Comparison of ENCODE assay signal across 10 cellular contexts in the genomic region with DNA sequence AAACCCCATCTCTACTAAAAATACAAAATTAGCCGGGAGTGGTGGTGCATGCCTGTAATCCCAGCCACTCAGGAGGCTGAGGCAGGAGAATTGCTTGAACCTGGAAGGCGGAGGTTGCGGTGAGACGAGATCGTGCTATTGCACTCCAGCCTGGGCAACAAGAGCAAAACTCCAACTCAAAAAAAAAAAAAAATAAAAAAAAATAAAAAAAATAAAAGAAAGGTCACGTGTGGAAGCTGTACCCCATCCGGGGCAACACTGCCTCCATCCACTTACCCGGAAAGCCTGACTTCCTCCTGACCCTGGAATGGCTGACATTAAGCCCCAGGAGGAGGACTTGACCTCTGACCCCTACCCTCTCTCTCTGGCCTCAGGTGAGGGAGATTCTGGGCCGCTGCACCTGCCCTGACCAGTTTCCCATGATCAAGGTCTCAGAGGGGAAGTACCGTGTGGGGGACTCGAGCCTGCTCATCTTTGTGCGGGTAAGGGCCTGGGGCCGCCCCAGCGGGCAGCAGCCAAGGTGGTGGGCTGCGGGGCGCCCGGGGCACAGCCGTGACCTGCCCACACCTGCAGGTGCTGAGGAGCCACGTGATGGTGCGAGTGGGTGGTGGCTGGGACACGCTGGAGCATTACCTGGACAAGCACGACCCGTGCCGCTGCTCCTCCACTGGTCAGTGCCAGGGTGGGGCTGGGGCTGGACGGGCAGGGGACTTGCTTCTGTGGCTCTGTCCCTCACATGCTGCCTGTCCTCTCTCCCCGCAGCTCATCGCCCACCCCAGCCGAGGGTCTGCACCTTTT. TPM values are rescaled to one million over a fixed set of nuclear protein-coding genes. Genes with fewer than 3 reads are reported as not detected.
DNase-seq lines count a peak whose midpoint lies in the region; FAIRE-seq and TF ChIP-seq lines count a peak whose summit lies in the region.
"Had no signal": no experiment of that assay in that cellular context is flagged by ENCODE, and none has a peak within 500 bp of the region (broad histone marks: within the 10 kb centered on the region; RNA-seq: fewer than 3 reads in every experiment).

No MANE protein-coding gene starts in this region.

- no peak overlapping the region for H3K4me3 Mint-ChIP-seq in Caco-2 (ENCODE audit: unreplicated experiment)
- no peak overlapping the region for H3K4me3 Mint-ChIP-seq in activated CD4-positive, alpha-beta T cell treated with anti-CD3 and anti-CD28 coated beads, Interleukin-2, amount 10 ng/mL, durations not matched to agents 7 days and 5 days
- H3K4me3 Mint-ChIP-seq: activated T-cell treated with anti-CD3 and anti-CD28 coated beads, Interleukin-2, amount 50 U/mL, for 4 hours had no signal

- H3K4me3 ChIP-seq in Caco-2 (ENCODE audit: low read depth, low read length) = no peak overlapping the region
- no peak overlapping the region for H3K4me3 ChIP-seq in SJSA1
- H3K4me3 ChIP-seq in left ventricle myocardium inferior = peak overlapping the region; percentile 94
- H3K4me3 ChIP-seq in sigmoid colon = peak overlapping the region in 2 of 4 donors; percentile 2 to 34
- no peak overlapping the region for H3K4me3 ChIP-seq in small intestine (ENCODE audit: low read depth in 1 of 2, low read length in 2 of 2)

- H3K9me3 Mint-ChIP-seq in Caco-2 (ENCODE audit: unreplicated experiment) = no peaks in the 10 kb centered on the region
- no peaks in the 10 kb centered on the region for H3K9me3 Mint-ChIP-seq in activated CD4-positive, alpha-beta T cell treated with anti-CD3 and anti-CD28 coated beads, Interleukin-2, amount 10 ng/mL, durations not matched to agents 7 days and 5 days
- H3K9me3 Mint-ChIP-seq: activated T-cell treated with anti-CD3 and anti-CD28 coated beads, Interleukin-2, amount 50 U/mL, for 4 hours; effector memory CD8-positive, alpha-beta T cell had no signal

- intact Hi-C loops in Caco-2 (cut with micrococcal nuclease; ENCODE audit: unreplicated experiment) (no loop called here), left ventricle myocardium inferior (cut with micrococcal nuclease) (no loop called here), sigmoid colon (cut with DNase I) (no loop called here)

- CTCF ChIA-PET in Caco-2 (lab: Charles Lee) = no interaction called here
- CTCF ChIA-PET in activated CD4-positive, alpha-beta T cell treated with anti-CD3 and anti-CD28 coated beads, Interleukin-2, amount 10 ng/mL, durations not matched to agents 7 days and 5 days (lab: Charles Lee) = interaction anchor here (0.6 to 3.8 kb wide), 4 partner anchors 7 to 286 kb away, joined by 3 to 24 read pairs (median 4); no protein-coding TSS in a partner anchor

- TF ChIP-seq CTCF in Caco-2 (IDR thresholded peaks at IDR 0.05; ENCODE audit: insufficient read depth in 1 of 2, low read depth in 1 of 2, low read length in 1 of 2, severe bottlenecking in 1 of 2, unreplicated experiment in 1 of 2) (no peak), left ventricle myocardium inferior (IDR thresholded peaks at IDR 0.05; ENCODE audit: borderline replicate concordance) (no peak), sigmoid colon (IDR thresholded peaks at IDR 0.05) (no peak)

- TF ChIP-seq EP300 in sigmoid colon (IDR thresholded peaks at IDR 0.05) = no peak

- no peak overlapping the region for H3K27ac Mint-ChIP-seq in Caco-2 (ENCODE audit: unreplicated experiment)
- no peak overlapping the region for H3K27ac Mint-ChIP-seq in activated CD4-positive, alpha-beta T cell treated with anti-CD3 and anti-CD28 coated beads, Interleukin-2, amount 10 ng/mL, durations not matched to agents 7 days and 5 days
- H3K27ac Mint-ChIP-seq: effector memory CD8-positive, alpha-beta T cell had no signal

- peak overlapping the region; percentile 29 for H3K27ac ChIP-seq in SJSA1
- H3K27ac ChIP-seq in left ventricle myocardium inferior (replicated peaks) = peak overlapping the region; percentile 97
- peak overlapping the region; percentile 86 to 94 (median 88) for H3K27ac ChIP-seq in sigmoid colon
- peak overlapping the region in 1 of 2 donors; percentile 61 for H3K27ac ChIP-seq in small intestine (ENCODE audit: low read depth in 1 of 2, low read length in 1 of 2)

- peaks cover 36% of the 10 kb centered on the region for H3K4me1 ChIP-seq in Caco-2
- peaks cover 38% of the 10 kb centered on the region for H3K4me1 ChIP-seq in SJSA1 (replicated peaks)
- peaks cover 95% of the 10 kb centered on the region for H3K4me1 ChIP-seq in left ventricle myocardium inferior
- H3K4me1 ChIP-seq in sigmoid colon = peaks cover 0 to 88% (median 72%) of the 10 kb centered on the region in 4 donors
- H3K4me1 ChIP-seq in small intestine (ENCODE audit: control insufficient read depth in 2 of 2, insufficient read depth in 1 of 2, low read depth in 1 of 2, low read length in 1 of 2) = peaks cover 7 to 18% of the 10 kb centered on the region in 2 donors

- H3K27me3 Mint-ChIP-seq in Caco-2 (ENCODE audit: insufficient read depth, unreplicated experiment) = peaks cover 9% of the 10 kb centered on the region
- H3K27me3 Mint-ChIP-seq in activated CD4-positive, alpha-beta T cell treated with anti-CD3 and anti-CD28 coated beads, Interleukin-2, amount 10 ng/mL, durations not matched to agents 7 days and 5 days = peaks cover 42% of the 10 kb centered on the region

- DNase-seq in Caco-2 = peak; percentile 35 to 53
- DNase-seq in SJSA1 (ENCODE audit: low read depth in 1 of 2, low spot score in 2 of 2) = no peak
- DNase-seq in left ventricle myocardium inferior = no peak
- peak; percentile 79 for DNase-seq in sigmoid colon
- no peak for DNase-seq in NCI-H2196 (lab: John Stamatoyannopoulos, UW; ENCODE audit: unreplicated experiment)
- DNase-seq in NCI-H146 (lab: John Stamatoyannopoulos, UW) = no peak
- no peak for DNase-seq in activated CD4-positive, alpha-beta T cell treated with anti-CD3 and anti-CD28 coated beads, Interleukin-2, amount 10 ng/mL, durations not matched to agents 7 days and 5 days
- no peak for DNase-seq in small intestine

- H3K36me3 Mint-ChIP-seq in Caco-2 (ENCODE audit: insufficient read depth, unreplicated experiment) = peaks cover 23% of the 10 kb centered on the region
- peaks cover 2% of the 10 kb centered on the region for H3K36me3 Mint-ChIP-seq in activated CD4-positive, alpha-beta T cell treated with anti-CD3 and anti-CD28 coated beads, Interleukin-2, amount 10 ng/mL, durations not matched to agents 7 days and 5 days (ENCODE audit: low read depth)

- H3K9me3 ChIP-seq in Caco-2 (no peaks in the 10 kb centered on the region), SJSA1 (replicated peaks) (0 out of 2 replicates have a peak, but pooled peaks cover 3% of the 10 kb centered on the region), left ventricle myocardium inferior (replicated peaks) (no peaks in the 10 kb centered on the region), sigmoid colon (no peaks in the 10 kb centered on the region), small intestine (ENCODE audit: control insufficient read depth, low read depth) (no peaks in the 10 kb centered on the region)

- BruUV-seq in Caco-2 (replicated peaks; lab: Mats Ljungman, UMichigan) = no TSS peak

- POLR2A ChIA-PET in Caco-2 (lab: Charles Lee) = no interaction called here
- POLR2A ChIA-PET in activated CD4-positive, alpha-beta T cell treated with anti-CD3 and anti-CD28 coated beads, Interleukin-2, amount 10 ng/mL, durations not matched to agents 7 days and 5 days (lab: Charles Lee) = no interaction called here

- no peaks in the 10 kb centered on the region; the same call in 1 of the 2 replicates for H3K27me3 ChIP-seq in Caco-2 (replicated peaks; ENCODE audit: control insufficient read depth, insufficient read depth, low read length)
- H3K27me3 ChIP-seq in SJSA1 (replicated peaks) = peaks cover 22% of the 10 kb centered on the region
- peaks cover 21% of the 10 kb centered on the region for H3K27me3 ChIP-seq in left ventricle myocardium inferior (ENCODE audit: low read depth)
- peaks cover 15 to 22% (median 21%) of the 10 kb centered on the region in 3 donors for H3K27me3 ChIP-seq in sigmoid colon
- H3K27me3 ChIP-seq in small intestine (ENCODE audit: control insufficient read depth in 2 of 2, insufficient read depth in 2 of 2, low read length in 2 of 2) = peaks cover 10 to 14% of the 10 kb centered on the region in 2 donors

- no peak for TF ChIP-seq POLR2A in sigmoid colon (IDR thresholded peaks at IDR 0.05)

- 35 to 65% methylated on average over 28 of the region's 28 CpGs for WGBS in sigmoid colon, 2 donors
- 45 to 64% (median 51%) methylated on average over 22 to 28 of the region's 28 CpGs for WGBS in small intestine, 3 donors

- peaks cover 12% of the 10 kb centered on the region for H3K4me1 Mint-ChIP-seq in Caco-2 (ENCODE audit: low read depth, unreplicated experiment)
- peaks cover 46% of the 10 kb centered on the region for H3K4me1 Mint-ChIP-seq in activated CD4-positive, alpha-beta T cell treated with anti-CD3 and anti-CD28 coated beads, Interleukin-2, amount 10 ng/mL, durations not matched to agents 7 days and 5 days

- H3K36me3 ChIP-seq in Caco-2 (ENCODE audit: control insufficient read depth, insufficient read depth, low read length) = 0 out of 2 replicates have a peak, but pooled peaks cover 1% of the 10 kb centered on the region
- H3K36me3 ChIP-seq in SJSA1 = peaks cover 21% of the 10 kb centered on the region
- no peaks in the 10 kb centered on the region for H3K36me3 ChIP-seq in left ventricle myocardium inferior
- H3K36me3 ChIP-seq in sigmoid colon = no peaks in the 10 kb centered on the region
- H3K36me3 ChIP-seq in small intestine (ENCODE audit: control insufficient read depth in 2 of 2, insufficient read depth in 2 of 2, low read length in 2 of 2) = no peaks in the 10 kb centered on the region

- no peak for FAIRE-seq in small intestine (lab: Jason Lieb, UNC)

RNA-seq across cellular contexts. Expression of a gene that starts 3.8 kb away (rescaled TPM):
- total RNA-seq in Caco-2 (2022) (20.4 and 21.1 TPM in 2 replicates), left ventricle myocardium inferior (22.4 TPM), sigmoid colon (10 to 100 TPM; 14.0 to 25.2 (median 19.3) TPM)
- 10.4 and 12.5 TPM in 2 replicates for total RNA-seq in SJSA1 (2014; rRNA removed; shearing (Covaris generic))
- polyA plus RNA-seq in sigmoid colon (10 to 100 TPM; 12.0 to 27.5 (median 23.8) TPM), small intestine (10 to 100 TPM; 26.2 to 49.0 (median 31.8) TPM)
- 1 to 10 TPM; 4.7 to 5.1 TPM for total RNA-seq in activated CD4-positive, alpha-beta T cell treated with anti-CD3 and anti-CD28 coated beads, Interleukin-2, amount 10 ng/mL, durations not matched to agents 7 days and 5 days

RNA-seq across cellular contexts. Expression of a gene that starts 5.2 kb away (rescaled TPM):
- total RNA-seq in Caco-2 (2022) (1.1 and 1.8 TPM in 2 replicates), left ventricle myocardium inferior (1.4 TPM), sigmoid colon (1 to 10 TPM in 2 of 4 donors, under 1 TPM in 2; 0.33 to 1.7 (median 0.92) TPM)
- not detected in 2 replicates for total RNA-seq in SJSA1 (2014; rRNA removed; shearing (Covaris generic))
- polyA plus RNA-seq in sigmoid colon (1 to 10 TPM in 1 of 3 donors, not detected in 2; 3.0 TPM), small intestine (1 to 10 TPM; 3.7 to 4.1 (median 4.0) TPM)
- under 1 TPM; 0.37 to 0.92 TPM for total RNA-seq in activated CD4-positive, alpha-beta T cell treated with anti-CD3 and anti-CD28 coated beads, Interleukin-2, amount 10 ng/mL, durations not matched to agents 7 days and 5 days

RNA-seq across cellular contexts. Expression of a gene that starts 42.2 kb away (rescaled TPM):
- total RNA-seq in Caco-2 (2022) (343 and 358 TPM in 2 replicates), left ventricle myocardium inferior (122 TPM), sigmoid colon (100 to 1,000 TPM; 170 to 233 (median 177) TPM)
- total RNA-seq in SJSA1 (2014; rRNA removed; shearing (Covaris generic)) = 200 and 297 TPM in 2 replicates
- polyA plus RNA-seq in sigmoid colon (100 to 1,000 TPM in 1 of 3 donors, 10 to 100 TPM in 2; 81.4 to 182 (median 83.5) TPM), small intestine (100 to 1,000 TPM; 145 to 191 (median 181) TPM)
- total RNA-seq in activated CD4-positive, alpha-beta T cell treated with anti-CD3 and anti-CD28 coated beads, Interleukin-2, amount 10 ng/mL, durations not matched to agents 7 days and 5 days = 100 to 1,000 TPM; 329 to 400 TPM

RNA-seq across cellular contexts. Expression of a gene that starts 42.5 kb away (rescaled TPM):
- total RNA-seq in Caco-2 (2022) (47.7 and 49.6 TPM in 2 replicates), left ventricle myocardium inferior (15.0 TPM), sigmoid colon (10 to 100 TPM; 16.1 to 20.5 (median 18.0) TPM)
- total RNA-seq in SJSA1 (2014; rRNA removed; shearing (Covaris generic)) = 26.5 and 34.6 TPM in 2 replicates
- polyA plus RNA-seq in sigmoid colon (10 to 100 TPM in 1 of 3 donors, 1 to 10 TPM in 2; 5.4 to 40.7 (median 8.3) TPM), small intestine (10 to 100 TPM; 13.6 to 43.1 (median 14.6) TPM)
- total RNA-seq in activated CD4-positive, alpha-beta T cell treated with anti-CD3 and anti-CD28 coated beads, Interleukin-2, amount 10 ng/mL, durations not matched to agents 7 days and 5 days = 10 to 100 TPM; 31.2 to 33.0 TPM

Comparison
In these comparisons a context has a peak if more than half of its experiments do, and no peak if none do; other contexts are left out.
1. DNase-seq: peak in Caco-2 (2 of 2) and sigmoid colon (single experiment); none in SJSA1 (0 of 2), left ventricle myocardium inferior (single experiment), NCI-H2196 (single experiment), NCI-H146 (single experiment), activated CD4-positive, alpha-beta T cell treated with anti-CD3 and anti-CD28 coated beads, Interleukin-2, amount 10 ng/mL, durations not matched to agents 7 days and 5 days (single experiment) and small intestine (single experiment).